25 cellular contexts compared by ENCODE assay signal in genomic region chr3:110391045-110391444, GRCh38.
"Had no signal": no experiment of that assay in that cellular context is flagged by ENCODE, and none has a peak within 500 bp of the region (broad histone marks: within the 10 kb centered on the region; RNA-seq: fewer than 3 reads in every experiment).

No MANE protein-coding gene starts in this region.

- H3K27ac ChIP-seq: left lung, pancreas, right lobe of liver, thoracic aorta, tibial nerve, upper lobe of left lung had no signal

- H3K4me1 ChIP-seq: left lung, pancreas, right lobe of liver, tibial nerve, upper lobe of left lung had no signal

- H3K4me1 Mint-ChIP-seq: naive B cell; nephron; stimulated activated naive B cell treated with anti-CD40 and anti-IgM and Interleukin-4, amounts not matched to agents 10 μg/mL and 1 μg/mL and 100 μg/mL, for 72 hours had no signal

- H3K27me3 Mint-ChIP-seq: naive B cell; progenitor cell of endocrine pancreas; stimulated activated naive B cell treated with anti-CD40 and anti-IgM and Interleukin-4, amounts not matched to agents 10 μg/mL and 1 μg/mL and 100 μg/mL, for 72 hours; stimulated activated naive CD8-positive, alpha-beta T cell treated with anti-CD3 and anti-CD28 coated beads, Interleukin-15, Interleukin-2, amounts not matched to agents 100 ng/mL and 50 ng/mL, for 24 hours had no signal

- ATAC-seq: effector memory CD8-positive, alpha-beta T cell; left cardiac atrium; left lung; mucosa of descending colon; pancreas; right lobe of liver; stimulated activated naive B cell treated with anti-CD40 and anti-IgM and Interleukin-4, amounts not matched to agents 10 μg/mL and 1 μg/mL and 100 μg/mL, for 72 hours had no signal

- H3K27me3 ChIP-seq: left lung, pancreas, right lobe of liver, tibial nerve, upper lobe of left lung had no signal

- FAIRE-seq: endometrium, frontal cortex, islet of Langerhans, pancreas, small intestine, urothelium cell line had no signal

- H3K27ac Mint-ChIP-seq: effector memory CD8-positive, alpha-beta T cell; mesothelial cell of epicardium; naive B cell; nephron; progenitor cell of endocrine pancreas; stimulated activated naive B cell treated with anti-CD40 and anti-IgM and Interleukin-4, amounts not matched to agents 10 μg/mL and 1 μg/mL and 100 μg/mL, for 72 hours; stimulated activated naive CD8-positive, alpha-beta T cell treated with anti-CD3 and anti-CD28 coated beads, Interleukin-15, Interleukin-2, amounts not matched to agents 100 ng/mL and 50 ng/mL, for 24 hours had no signal

- H3K36me3 Mint-ChIP-seq: mesothelial cell of epicardium; naive B cell; stimulated activated naive B cell treated with anti-CD40 and anti-IgM and Interleukin-4, amounts not matched to agents 10 μg/mL and 1 μg/mL and 100 μg/mL, for 72 hours had no signal

- DNase-seq: cortex of kidney; effector memory CD8-positive, alpha-beta T cell; left cardiac atrium; left lung; mesenchymal stem cell; mucosa of descending colon; naive B cell; occipital lobe; pancreas; right lobe of liver; small intestine; stimulated activated CD4-positive, alpha-beta T cell treated with anti-CD3 and anti-CD28 coated beads, Interleukin-15, amount 100 ng/mL, for 24 hours; stimulated activated CD4-positive, alpha-beta T cell treated with anti-CD3 and anti-CD28 coated beads, Interleukin-2, amount 100 ng/mL, for 48 hours; stimulated activated naive B cell treated with anti-CD40 and anti-IgM and Interleukin-4, amounts not matched to agents 10 μg/mL and 1 μg/mL and 100 μg/mL, for 72 hours; upper lobe of left lung had no signal

- H3K9me3 ChIP-seq: left lung, mucosa of descending colon, pancreas, right lobe of liver, thoracic aorta, tibial nerve, upper lobe of left lung had no signal

- H3K4me3 ChIP-seq: left lung, mucosa of descending colon, pancreas, right lobe of liver, thoracic aorta, tibial nerve, upper lobe of left lung had no signal

- H3K9me3 Mint-ChIP-seq: effector memory CD8-positive, alpha-beta T cell; nephron; stimulated activated naive B cell treated with anti-CD40 and anti-IgM and Interleukin-4, amounts not matched to agents 10 μg/mL and 1 μg/mL and 100 μg/mL, for 72 hours; stimulated activated naive CD8-positive, alpha-beta T cell treated with anti-CD3 and anti-CD28 coated beads, Interleukin-15, Interleukin-2, amounts not matched to agents 100 ng/mL and 50 ng/mL, for 24 hours had no signal

- H3K4me3 Mint-ChIP-seq: effector memory CD8-positive, alpha-beta T cell; mesothelial cell of epicardium; naive B cell; nephron; stimulated activated naive B cell treated with anti-CD40 and anti-IgM and Interleukin-4, amounts not matched to agents 10 μg/mL and 1 μg/mL and 100 μg/mL, for 72 hours; stimulated activated naive CD8-positive, alpha-beta T cell treated with anti-CD3 and anti-CD28 coated beads, Interleukin-15, Interleukin-2, amounts not matched to agents 100 ng/mL and 50 ng/mL, for 24 hours had no signal

- H3K36me3 ChIP-seq: left lung, pancreas, right lobe of liver, thoracic aorta, tibial nerve, upper lobe of left lung had no signal
